In genomic region chr6:45661667-45662066, GRCh38 we compare ENCODE assay signal across 17 cellular contexts.
A peak's percentile ranks its signal among the peaks of the same experiment; 100 is the strongest.
DNase-seq lines count a peak whose midpoint lies in the region; ATAC-seq, FAIRE-seq and TF ChIP-seq lines count a peak whose summit lies in the region.
"Had no signal": no experiment of that assay in that cellular context is flagged by ENCODE, and none has a peak within 500 bp of the region (broad histone marks: within the 10 kb centered on the region; RNA-seq: fewer than 3 reads in every experiment).

No MANE protein-coding gene starts in this region.

- no peaks in the 10 kb centered on the region for H3K36me3 Mint-ChIP-seq in IgD-negative memory B cell
- peaks cover 19% of the 10 kb centered on the region for H3K36me3 Mint-ChIP-seq in astrocyte (ENCODE audit: low read depth, unreplicated experiment)

- H2AFZ ChIP-seq in astrocyte (ENCODE audit: low read depth, low read length), result no peak overlapping the region

- peak overlapping the region; percentile 57 for H3K9ac ChIP-seq in astrocyte (ENCODE audit: low read length)

- no peaks in the 10 kb centered on the region for H3K9me3 Mint-ChIP-seq in IgD-negative memory B cell
- H3K9me3 Mint-ChIP-seq in astrocyte (ENCODE audit: unreplicated experiment), result peaks cover 10% of the 10 kb centered on the region
- H3K9me3 Mint-ChIP-seq: effector memory CD8-positive, alpha-beta T cell had no signal

- peak; percentile 28 for DNase-seq in COLO668 (lab: John Stamatoyannopoulos, UW; ENCODE audit: unreplicated experiment)
- peak; percentile 84 for DNase-seq in astrocyte (ENCODE audit: low read depth)
- peak; percentile 92 for DNase-seq in kidney epithelial cell (ENCODE audit: low read depth)
- no peak for DNase-seq in GM12892 (ENCODE audit: insufficient read length)
- no peak for DNase-seq in DMS114 treated with DMSO at 0.1 percent for 48 hours (lab: John Stamatoyannopoulos, UW; ENCODE audit: unreplicated experiment)
- DNase-seq in iPS-NIHi11 (ENCODE audit: low spot score), result no peak
- DNase-seq: caudate nucleus; DND-41; effector memory CD8-positive, alpha-beta T cell; NCI-H187 treated with DMSO at 0.1 percent for 48 hours; NCI-H82; ovary; SHP77; substantia nigra had no signal

- no peak overlapping the region for H3K27ac Mint-ChIP-seq in IgD-negative memory B cell
- no peak overlapping the region for H3K27ac Mint-ChIP-seq in astrocyte (ENCODE audit: unreplicated experiment)
- H3K27ac Mint-ChIP-seq: effector memory CD8-positive, alpha-beta T cell had no signal

- H3K36me3 ChIP-seq in astrocyte (ENCODE audit: insufficient read depth, low read length), result no peaks in the 10 kb centered on the region
- no peaks in the 10 kb centered on the region for H3K36me3 ChIP-seq in kidney epithelial cell (ENCODE audit: control insufficient read depth, insufficient read depth, low read length)
- H3K36me3 ChIP-seq: ovary had no signal

- ATAC-seq in HG03565 (IDR thresholded peaks at IDR 0.05; ENCODE audit: unreplicated experiment), result no peak
- ATAC-seq: effector memory CD8-positive, alpha-beta T cell had no signal

- H3K4me3 ChIP-seq in astrocyte (ENCODE audit: insufficient read depth, low read depth, low read length), result no peak overlapping the region
- H3K4me3 ChIP-seq in kidney epithelial cell (ENCODE audit: low read depth, low read length), result no peak overlapping the region
- H3K4me3 ChIP-seq: ovary had no signal

- H3K79me2 ChIP-seq in astrocyte (ENCODE audit: insufficient read depth, low read length), result no peaks in the 10 kb centered on the region

- peaks cover 32% of the 10 kb centered on the region for H3K4me1 ChIP-seq in astrocyte (ENCODE audit: insufficient read depth, low read length)

- no peaks in the 10 kb centered on the region for H4K20me1 ChIP-seq in astrocyte (ENCODE audit: insufficient read depth, low read length)

- TF ChIP-seq CTCF in astrocyte (IDR thresholded peaks at IDR 0.05; ENCODE audit: insufficient read depth, low read depth, low read length), result no peak
- TF ChIP-seq CTCF in kidney epithelial cell (IDR thresholded peaks at IDR 0.05; ENCODE audit: insufficient read depth, low read length, poor library complexity, severe bottlenecking), result no peak

- H3K9me3 ChIP-seq in astrocyte (ENCODE audit: insufficient read depth, low read depth, low read length), result no peaks in the 10 kb centered on the region
- H3K9me3 ChIP-seq: ovary had no signal

- TF ChIP-seq POLR2A in GM12892 (IDR thresholded peaks at IDR 0.05; ENCODE audit: low read depth, low read length), result no peak

- H3K4me3 Mint-ChIP-seq in IgD-negative memory B cell (peak overlapping the region in 3 of 4 donors; percentile 2 to 8 (median 5)), astrocyte (ENCODE audit: unreplicated experiment) (no peak overlapping the region)
- H3K4me3 Mint-ChIP-seq: effector memory CD8-positive, alpha-beta T cell had no signal

- H3K27me3 ChIP-seq in astrocyte (ENCODE audit: insufficient read depth, low read length), result no peaks in the 10 kb centered on the region
- no peaks in the 10 kb centered on the region for H3K27me3 ChIP-seq in kidney epithelial cell (ENCODE audit: control insufficient read depth, insufficient read depth, low read length)
- H3K27me3 ChIP-seq: ovary had no signal

- no peak overlapping the region for H3K4me2 ChIP-seq in astrocyte (ENCODE audit: low read length)

- H3K27ac ChIP-seq in astrocyte (ENCODE audit: low read depth, low read length), result peak overlapping the region; percentile 90
- H3K27ac ChIP-seq: ovary had no signal

- peaks cover 21 to 52% (median 36%) of the 10 kb centered on the region in 3 donors for H3K4me1 Mint-ChIP-seq in IgD-negative memory B cell
- peaks cover 31% of the 10 kb centered on the region for H3K4me1 Mint-ChIP-seq in astrocyte (ENCODE audit: low read depth, unreplicated experiment)

- peak; percentile 54 for FAIRE-seq in astrocyte (lab: Jason Lieb, UNC)
- no peak for FAIRE-seq in GM12892 (lab: Jason Lieb, UNC)
- FAIRE-seq: TTC549 had no signal

- H3K27me3 Mint-ChIP-seq in IgD-negative memory B cell (peaks cover 29% of the 10 kb centered on the region), astrocyte (ENCODE audit: low read depth, unreplicated experiment) (peaks cover 12% of the 10 kb centered on the region)

Comparison
In these comparisons a context has a peak if more than half of its experiments do, and no peak if none do; other contexts are left out.
1. DNase-seq: peak in COLO668 (single experiment), astrocyte (single experiment) and kidney epithelial cell (single experiment); none in GM12892 (single experiment), DMS114 treated with DMSO at 0.1 percent for 48 hours (single experiment) and iPS-NIHi11 (single experiment).